ENCODE assay signal across 8 cellular contexts in genomic region chr15:78709263-78709882, GRCh38.
DNase-seq lines count a peak whose midpoint lies in the region; ATAC-seq and TF ChIP-seq lines count a peak whose summit lies in the region.

No MANE protein-coding gene starts in this region.

- ATAC-seq in DND-41 (ENCODE audit: insufficient read depth, low read depth) (peak; percentile 99), HG03025 (IDR thresholded peaks at IDR 0.05; ENCODE audit: low FRiP score, unreplicated experiment) (peak; percentile 49), mucosa of descending colon (peak; percentile 99), GM21526 (IDR thresholded peaks at IDR 0.05; ENCODE audit: low FRiP score, unreplicated experiment) (no peak)
- peak; percentile 94 for ATAC-seq in effector memory CD8-positive, alpha-beta T cell (replicated peaks)

- no peak overlapping the region for H3K9ac ChIP-seq in DND-41 (ENCODE audit: low read depth, low read length)

- no peaks in the 10 kb centered on the region for H4K20me1 ChIP-seq in DND-41 (ENCODE audit: insufficient read depth, low read length)

- no peaks in the 10 kb centered on the region for H3K9me3 Mint-ChIP-seq in effector memory CD8-positive, alpha-beta T cell

- H3K36me3 Mint-ChIP-seq in effector memory CD8-positive, alpha-beta T cell (ENCODE audit: insufficient read depth) = no peaks in the 10 kb centered on the region

- peak overlapping the region; percentile 41 for H3K4me2 ChIP-seq in DND-41 (ENCODE audit: insufficient read depth, low read length)

- H3K4me1 ChIP-seq in DND-41 (ENCODE audit: insufficient read depth, low read length) = peaks cover 7% of the 10 kb centered on the region; the same call in 1 of the 2 replicates
- H3K4me1 ChIP-seq in mucosa of descending colon (ENCODE audit: low read depth) = no peaks in the 10 kb centered on the region

- no peak overlapping the region for H3K27ac ChIP-seq in DND-41 (ENCODE audit: low read length)

- peak; percentile 72 for DNase-seq in DND-41
- DNase-seq in NCI-H774 (lab: John Stamatoyannopoulos, UW) = peak; percentile 64
- peak; percentile 85 for DNase-seq in activated CD8-positive, alpha-beta memory T cell treated with anti-CD3 and anti-CD28 coated beads for 24 hours
- peak; percentile 53 to 65 (median 53) for DNase-seq in effector memory CD8-positive, alpha-beta T cell
- peak; percentile 74 to 79 (median 76) for DNase-seq in mucosa of descending colon
- peak; percentile 10 to 30 for DNase-seq in stimulated activated CD8-positive, alpha-beta memory T cell treated with anti-CD3 and anti-CD28 coated beads, Interleukin-4, amount 100 ng/mL, for 1 hour (ENCODE audit: low read depth in 2 of 2, low spot score in 1 of 2)

- H3K27me3 Mint-ChIP-seq in effector memory CD8-positive, alpha-beta T cell = peaks cover 36 to 57% of the 10 kb centered on the region in 2 donors

- H3K36me3 ChIP-seq in DND-41 (ENCODE audit: insufficient read depth, low read length) (no peaks in the 10 kb centered on the region), mucosa of descending colon (ENCODE audit: low read depth) (no peaks in the 10 kb centered on the region)

- no peaks in the 10 kb centered on the region for H3K79me2 ChIP-seq in DND-41 (ENCODE audit: insufficient read depth, low read length)

- intact Hi-C loops in mucosa of descending colon (cut with DNase I, micrococcal nuclease) = loop anchor here (5.0 kb wide), 1 partner anchor 92 kb away; no protein-coding TSS in a partner anchor

- no peak overlapping the region for H3K27ac Mint-ChIP-seq in effector memory CD8-positive, alpha-beta T cell

- H3K4me1 Mint-ChIP-seq in effector memory CD8-positive, alpha-beta T cell (ENCODE audit: low read depth in 2 of 2) = peaks cover 2 to 3% of the 10 kb centered on the region in 2 donors

- peak overlapping the region in 1 of 2 donors; percentile 8 for H3K4me3 Mint-ChIP-seq in effector memory CD8-positive, alpha-beta T cell

- H3K27me3 ChIP-seq in DND-41 (ENCODE audit: insufficient read depth, low read length, poor library complexity) = no peaks in the 10 kb centered on the region

- no peak overlapping the region for H2AFZ ChIP-seq in DND-41 (ENCODE audit: low read depth, low read length)

- H3K4me3 ChIP-seq in DND-41 (ENCODE audit: low read depth in 1 of 2, low read length in 2 of 2) (no peak overlapping the region), mucosa of descending colon (no peak overlapping the region)

- TF ChIP-seq CTCF in DND-41 (IDR thresholded peaks at IDR 0.05; ENCODE audit: borderline replicate concordance, extremely low read depth, low read length, poor library complexity, severe bottlenecking) (peak; percentile 84), mucosa of descending colon (IDR thresholded peaks at IDR 0.05) (peak; percentile 81)

- H3K9me3 ChIP-seq in DND-41 (ENCODE audit: insufficient read depth, low read length, severe bottlenecking) = peaks cover 2% of the 10 kb centered on the region
- no peaks in the 10 kb centered on the region for H3K9me3 ChIP-seq in mucosa of descending colon

Comparison
In these comparisons a context has a peak if more than half of its experiments do, and no peak if none do; other contexts are left out.
1. DNase-seq: peak in every context shown above with its lines; median percentile 85 in activated CD8-positive, alpha-beta memory T cell treated with anti-CD3 and anti-CD28 coated beads for 24 hours; 76 in mucosa of descending colon; 72 in DND-41; 64 in NCI-H774; 53 in effector memory CD8-positive, alpha-beta T cell; 20 in stimulated activated CD8-positive, alpha-beta memory T cell treated with anti-CD3 and anti-CD28 coated beads, Interleukin-4, amount 100 ng/mL, for 1 hour.